Comparison of ENCODE assay signal across 32 cellular contexts in genomic region chr13:110179858-110180156, GRCh38.
"Had no signal": no experiment of that assay in that cellular context is flagged by ENCODE, and none has a peak within 500 bp of the region (broad histone marks: within the 10 kb centered on the region; RNA-seq: fewer than 3 reads in every experiment).

No MANE protein-coding gene starts in this region.

- H3K27me3 Mint-ChIP-seq: activated B cell treated with CpG ODN at 0.5 μM for 24 hours; activated CD8-positive, alpha-beta memory T cell treated with anti-CD3 and anti-CD28 coated beads, Interleukin-2, amount 10 ng/mL, durations not matched to agents 7 days and 5 days; activated CD8-positive, alpha-beta T cell treated with anti-CD3 and anti-CD28 coated beads for 36 hours; activated naive CD8-positive, alpha-beta T cell; activated T-helper 17 cell treated with anti-CD3 and anti-CD28 coated beads, Interleukin-2, amount 50 U/mL, for 72 hours had no signal

- ATAC-seq: activated CD4-positive, CD25-positive, alpha-beta regulatory T cell treated with anti-CD3 and anti-CD28 coated beads, Interleukin-2, amount 50 U/mL, for 24 hours; activated CD8-positive, alpha-beta memory T cell treated with anti-CD3 and anti-CD28 coated beads, Interleukin-2, amount 10 ng/mL, durations not matched to agents 7 days and 5 days; activated CD8-positive, alpha-beta T cell treated with anti-CD3 and anti-CD28 coated beads for 36 hours; activated T-cell treated with anti-CD3 and anti-CD28 coated beads, Interleukin-2, amount 50 U/mL, for 4 hours; activated T-helper 17 cell treated with anti-CD3 and anti-CD28 coated beads, Interleukin-2, amount 50 U/mL, for 72 hours; esophagus mucosa; foreskin keratinocyte; gastrocnemius medialis; heart left ventricle; T-helper 17 cell had no signal

- H3K9me3 Mint-ChIP-seq: activated B cell treated with CpG ODN at 0.5 μM for 24 hours; activated CD8-positive, alpha-beta T cell treated with anti-CD3 and anti-CD28 coated beads for 36 hours; activated T-cell treated with anti-CD3 and anti-CD28 coated beads, Interleukin-2, amount 50 U/mL, for 4 hours had no signal

- H3K4me1 ChIP-seq: colonic mucosa, foreskin keratinocyte, gastrocnemius medialis, heart left ventricle had no signal

- H3K36me3 Mint-ChIP-seq: activated CD8-positive, alpha-beta memory T cell treated with anti-CD3 and anti-CD28 coated beads, Interleukin-2, amount 10 ng/mL, durations not matched to agents 7 days and 5 days; activated naive CD8-positive, alpha-beta T cell had no signal

- H3K4me1 Mint-ChIP-seq: activated B cell treated with CpG ODN at 0.5 μM for 24 hours; activated CD8-positive, alpha-beta memory T cell treated with anti-CD3 and anti-CD28 coated beads, Interleukin-2, amount 10 ng/mL, durations not matched to agents 7 days and 5 days; activated T-helper 17 cell treated with anti-CD3 and anti-CD28 coated beads, Interleukin-2, amount 50 U/mL, for 72 hours; T-helper 17 cell had no signal

- DNase-seq: activated B cell treated with CpG ODN at 0.5 μM for 24 hours; activated CD4-positive, alpha-beta T cell treated with anti-CD3 and anti-CD28 coated beads for 48 hours; activated CD4-positive, alpha-beta T cell treated with anti-CD3 and anti-CD28 coated beads, Interleukin-2, amount 50 U/mL, for 1 hour; activated CD4-positive, alpha-beta T cell treated with anti-CD3 and anti-CD28 coated beads, Interleukin-2, amount 50 U/mL, for 48 hours; activated CD8-positive, alpha-beta memory T cell treated with anti-CD3 and anti-CD28 coated beads, Interleukin-2, amount 10 ng/mL, durations not matched to agents 7 days and 5 days; activated CD8-positive, alpha-beta memory T cell treated with anti-CD3 and anti-CD28 coated beads, Interleukin-2, amount 50 U/mL, for 4 hours; activated CD8-positive, alpha-beta T cell treated with anti-CD3 and anti-CD28 coated beads for 36 hours; activated effector memory CD4-positive, alpha-beta T cell treated with Interleukin-2 at 50 U/mL for 16 hours; activated gamma-delta T cell treated with Interleukin-2 at 50 U/mL for 16 hours; activated naive CD4-positive, alpha-beta T cell treated with anti-CD3 and anti-CD28 coated beads, Interleukin-2, amount 50 U/mL, for 16 hours; activated naive CD4-positive, alpha-beta T cell treated with Interleukin-2 at 50 U/mL for 16 hours; activated T-cell treated with anti-CD3 and anti-CD28 coated beads for 4 hours; activated T-cell treated with anti-CD3 and anti-CD28 coated beads, Interleukin-2, amount 50 U/mL, for 4 hours; amniotic stem cell; anterior cingulate cortex; caudate nucleus; colonic mucosa; effector CD8-positive, alpha-beta T cell; foreskin keratinocyte; gastrocnemius medialis; glutamatergic neuron; heart left ventricle; T-helper 1 cell; T-helper 17 cell; T1000; WERI-Rb-1 had no signal

- H3K27ac ChIP-seq: colonic mucosa, foreskin keratinocyte, gastrocnemius medialis, heart left ventricle, WERI-Rb-1 had no signal

- H3K4me3 ChIP-seq: colonic mucosa, gastrocnemius medialis, heart left ventricle had no signal

- H3K27me3 ChIP-seq: colonic mucosa, foreskin keratinocyte, gastrocnemius medialis, heart left ventricle had no signal

- H3K4me3 Mint-ChIP-seq: activated B cell treated with CpG ODN at 0.5 μM for 24 hours; activated CD8-positive, alpha-beta memory T cell treated with anti-CD3 and anti-CD28 coated beads, Interleukin-2, amount 10 ng/mL, durations not matched to agents 7 days and 5 days; activated CD8-positive, alpha-beta T cell treated with anti-CD3 and anti-CD28 coated beads for 36 hours; activated naive CD8-positive, alpha-beta T cell; activated T-cell treated with anti-CD3 and anti-CD28 coated beads, Interleukin-2, amount 50 U/mL, for 4 hours; activated T-helper 17 cell treated with anti-CD3 and anti-CD28 coated beads, Interleukin-2, amount 50 U/mL, for 72 hours; T-helper 17 cell; T-helper 2 cell treated with Interferon-gamma antibody and Interleukin-4, amounts not matched to agents 5 μg/mL and 100 μg/mL, for 36 hours had no signal

- FAIRE-seq: astrocyte had no signal

- H3K9me3 ChIP-seq: colonic mucosa, gastrocnemius medialis, heart left ventricle had no signal

- H3K27ac Mint-ChIP-seq: activated B cell treated with CpG ODN at 0.5 μM for 24 hours; activated CD8-positive, alpha-beta memory T cell treated with anti-CD3 and anti-CD28 coated beads, Interleukin-2, amount 10 ng/mL, durations not matched to agents 7 days and 5 days; activated CD8-positive, alpha-beta T cell treated with anti-CD3 and anti-CD28 coated beads for 36 hours; activated naive CD8-positive, alpha-beta T cell; activated T-helper 17 cell treated with anti-CD3 and anti-CD28 coated beads, Interleukin-2, amount 50 U/mL, for 72 hours; T-helper 17 cell; T-helper 2 cell treated with Interferon-gamma antibody and Interleukin-4, amounts not matched to agents 5 μg/mL and 100 μg/mL, for 36 hours had no signal

- H3K36me3 ChIP-seq: colonic mucosa had no signal
